29 cellular contexts compared by ENCODE assay signal in the genomic region with DNA sequence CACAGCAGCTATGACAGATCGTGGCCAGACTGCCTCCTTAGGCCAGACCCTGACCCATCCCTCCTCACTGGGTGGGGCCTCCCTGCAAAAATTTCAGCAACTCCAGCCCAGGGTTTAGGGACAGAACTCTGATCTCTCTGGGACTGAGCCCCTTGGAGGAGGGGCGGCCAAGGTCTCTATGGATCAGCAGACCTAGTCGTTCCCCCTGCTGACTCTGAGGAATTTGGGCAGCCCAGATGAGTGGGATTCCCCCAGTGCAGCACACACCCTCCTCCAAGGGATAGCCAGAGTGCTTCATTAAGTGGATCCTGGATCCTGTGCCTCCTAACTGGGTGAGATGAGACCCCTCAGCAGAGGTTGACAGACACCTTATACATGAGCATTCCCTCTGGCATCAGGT.
"Had no signal": no experiment of that assay in that cellular context is flagged by ENCODE, and none has a peak within 500 bp of the region (broad histone marks: within the 10 kb centered on the region; RNA-seq: fewer than 3 reads in every experiment).

No MANE protein-coding gene starts in this region.

- H3K27ac ChIP-seq: colonic mucosa, esophagus muscularis mucosa, foreskin keratinocyte, gastroesophageal sphincter, heart right ventricle, left lung, neutrophil, parathyroid adenoma, prostate gland, right atrium auricular region, sigmoid colon, testis, tibial artery had no signal

- H3K27ac Mint-ChIP-seq: dendritic cell treated with granulocyte-macrophage colony-stimulating factor and Interleukin-4, amounts not matched to agents 40 ng/mL and 50 ng/mL, for 4 days; mesothelial cell of epicardium; naive B cell; natural killer cell treated with Interleukin-12 subunit alpha and Interleukin-12 subunit beta and Interleukin-15 and Interleukin-18, amount 100 ng/mL, for 72 hours; stimulated activated memory B cell treated with anti-CD40 and anti-IgM and Interleukin-4, amounts not matched to agents 10 μg/mL and 1 μg/mL and 100 μg/mL, for 72 hours; type B pancreatic cell had no signal

- H3K27me3 Mint-ChIP-seq: central memory CD8-positive, alpha-beta T cell; dendritic cell treated with granulocyte-macrophage colony-stimulating factor and Interleukin-4, amounts not matched to agents 40 ng/mL and 50 ng/mL, for 4 days; natural killer cell treated with Interleukin-12 subunit alpha and Interleukin-12 subunit beta and Interleukin-15 and Interleukin-18, amount 100 ng/mL, for 72 hours; stimulated activated memory B cell treated with anti-CD40 and anti-IgM and Interleukin-4, amounts not matched to agents 10 μg/mL and 1 μg/mL and 100 μg/mL, for 72 hours; type B pancreatic cell had no signal

- H3K4me1 Mint-ChIP-seq: central memory CD8-positive, alpha-beta T cell; mesothelial cell of epicardium; naive B cell; stimulated activated memory B cell treated with anti-CD40 and anti-IgM and Interleukin-4, amounts not matched to agents 10 μg/mL and 1 μg/mL and 100 μg/mL, for 72 hours had no signal

- H3K36me3 ChIP-seq: colonic mucosa, esophagus muscularis mucosa, gastroesophageal sphincter, heart right ventricle, left lung, neutrophil, prostate gland, right atrium auricular region, sigmoid colon, tibial artery had no signal

- H3K9me3 ChIP-seq: colonic mucosa, neutrophil, prostate gland, sigmoid colon, testis had no signal

- H3K27me3 ChIP-seq: colonic mucosa, esophagus muscularis mucosa, foreskin keratinocyte, gastroesophageal sphincter, heart right ventricle, left lung, neutrophil, right atrium auricular region, sigmoid colon, testis, tibial artery had no signal

- H3K79me2 ChIP-seq: parathyroid adenoma had no signal

- H2AFZ ChIP-seq: parathyroid adenoma had no signal

- H3K9ac ChIP-seq: parathyroid adenoma had no signal

- H3K4me3 Mint-ChIP-seq: central memory CD8-positive, alpha-beta T cell; dendritic cell treated with granulocyte-macrophage colony-stimulating factor and Interleukin-4, amounts not matched to agents 40 ng/mL and 50 ng/mL, for 4 days; mesothelial cell of epicardium; naive B cell; natural killer cell treated with Interleukin-12 subunit alpha and Interleukin-12 subunit beta and Interleukin-15 and Interleukin-18, amount 100 ng/mL, for 72 hours; stimulated activated memory B cell treated with anti-CD40 and anti-IgM and Interleukin-4, amounts not matched to agents 10 μg/mL and 1 μg/mL and 100 μg/mL, for 72 hours; type B pancreatic cell had no signal

- H3K36me3 Mint-ChIP-seq: naive B cell; stimulated activated memory B cell treated with anti-CD40 and anti-IgM and Interleukin-4, amounts not matched to agents 10 μg/mL and 1 μg/mL and 100 μg/mL, for 72 hours had no signal

- H3K4me1 ChIP-seq: colonic mucosa, esophagus muscularis mucosa, foreskin keratinocyte, gastroesophageal sphincter, heart right ventricle, left lung, parathyroid adenoma, prostate gland, right atrium auricular region, sigmoid colon, testis, tibial artery had no signal

- ATAC-seq: foreskin keratinocyte; gastroesophageal sphincter; heart right ventricle; left lung; mucosa of descending colon; stimulated activated memory B cell treated with anti-CD40 and anti-IgM and Interleukin-4, amounts not matched to agents 10 μg/mL and 1 μg/mL and 100 μg/mL, for 72 hours; stimulated activated naive CD8-positive, alpha-beta T cell treated with anti-CD3 and anti-CD28 coated beads, Interleukin-15, Interleukin-2, amounts not matched to agents 100 U/mL and 50 U/mL, for 24 hours had no signal

- H3K4me3 ChIP-seq: colonic mucosa, esophagus muscularis mucosa, gastroesophageal sphincter, heart right ventricle, left lung, mucosa of descending colon, prostate gland, right atrium auricular region, sigmoid colon, testis, tibial artery had no signal

- DNase-seq: colonic mucosa; effector CD8-positive, alpha-beta T cell; foreskin keratinocyte; glutamatergic neuron; heart right ventricle; hippocampal formation; mesenchymal stem cell; mucosa of descending colon; naive B cell; sigmoid colon; stimulated activated CD4-positive, alpha-beta T cell treated with anti-CD3 and anti-CD28 coated beads, Interleukin-2, amount 100 ng/mL, for 24 hours; stimulated activated CD4-positive, alpha-beta T cell treated with anti-CD3 and anti-CD28 coated beads, Interleukin-4, amount 100 ng/mL, for 4 hours; stimulated activated naive CD8-positive, alpha-beta T cell treated with anti-CD3 and anti-CD28 coated beads, Interleukin-15, Interleukin-2, amounts not matched to agents 100 U/mL and 50 U/mL, for 24 hours; substantia nigra; testis; tibial artery had no signal
